In the genomic region with DNA sequence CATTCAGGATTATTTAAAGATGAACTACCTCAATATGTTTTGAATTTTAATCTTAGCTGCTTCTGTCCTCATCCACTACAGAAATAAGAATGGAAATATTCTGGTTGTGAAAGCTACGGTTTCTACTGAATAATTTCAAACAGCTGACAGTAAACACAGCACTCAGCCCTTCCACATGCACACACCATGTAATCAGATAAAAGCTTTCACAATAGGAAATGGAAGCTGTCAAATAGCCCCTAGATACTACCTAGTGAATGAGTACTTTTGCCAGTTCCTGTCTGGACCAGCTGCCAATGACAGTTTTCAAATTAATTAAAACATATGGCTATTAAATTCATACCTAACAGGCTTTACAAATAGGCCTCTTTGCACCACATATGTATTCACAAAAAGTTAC, we compare ENCODE assay signal across 11 cellular contexts.
DNase-seq lines count a peak whose midpoint lies in the region; ATAC-seq and TF ChIP-seq lines count a peak whose summit lies in the region.
"Had no signal": no experiment of that assay in that cellular context is flagged by ENCODE, and none has a peak within 500 bp of the region (broad histone marks: within the 10 kb centered on the region; RNA-seq: fewer than 3 reads in every experiment).

No MANE protein-coding gene starts in this region.

- H3K27me3 ChIP-seq in lower lobe of right lung (ENCODE audit: low read depth) (no peaks in the 10 kb centered on the region), uterus (no peaks in the 10 kb centered on the region)

- intact Hi-C loops in lower lobe of right lung (cut with DNase I) (no loop called here), uterus (cut with DNase I; ENCODE audit: low total_unique reads) (no loop called here)

- TF ChIP-seq CTCF in lower lobe of right lung (IDR thresholded peaks at IDR 0.05) = no peak
- TF ChIP-seq CTCF in uterus (IDR thresholded peaks at IDR 0.05) = no peak

- ATAC-seq in HG03571 (IDR thresholded peaks at IDR 0.05; ENCODE audit: unreplicated experiment) (peak; percentile 79), lower lobe of right lung (peak; percentile 41 to 51), HG03457 (IDR thresholded peaks at IDR 0.05; ENCODE audit: unreplicated experiment) (no peak)
- ATAC-seq: GM23338, T-cell had no signal

- TF ChIP-seq POLR2A in uterus (IDR thresholded peaks at IDR 0.05) = no peak

- no peak overlapping the region for H3K27ac ChIP-seq in lower lobe of right lung
- no peak overlapping the region for H3K27ac ChIP-seq in uterus
- H3K27ac ChIP-seq: 22Rv1 had no signal

- H3K4me3 ChIP-seq in lower lobe of right lung (no peak overlapping the region), uterus (no peak overlapping the region)
- H3K4me3 ChIP-seq: GM23338 had no signal

- H3K36me3 ChIP-seq in lower lobe of right lung (no peaks in the 10 kb centered on the region), uterus (no peaks in the 10 kb centered on the region)

- H3K4me1 ChIP-seq in lower lobe of right lung = peaks cover 14% of the 10 kb centered on the region
- no peaks in the 10 kb centered on the region for H3K4me1 ChIP-seq in uterus

- peak; percentile 59 for DNase-seq in DMS 273 (lab: John Stamatoyannopoulos, UW; ENCODE audit: unreplicated experiment)
- DNase-seq in DMS 273 treated with DMSO at 0.1 percent for 48 hours (lab: John Stamatoyannopoulos, UW) = no peak
- peak; percentile 68 for DNase-seq in OCI-M1 (lab: John Stamatoyannopoulos, UW)
- no peak for DNase-seq in lower lobe of right lung
- DNase-seq in middle frontal gyrus (ENCODE audit: extremely low spot score, low spot score) = no peak
- DNase-seq in uterus = no peak
- DNase-seq: T-cell had no signal

- H3K9me3 ChIP-seq in lower lobe of right lung (no peaks in the 10 kb centered on the region), uterus (no peaks in the 10 kb centered on the region)

Comparison
In these comparisons a context has a peak if more than half of its experiments do, and no peak if none do; other contexts are left out.
1. DNase-seq: peak in DMS 273 (single experiment) and OCI-M1 (single experiment); none in DMS 273 treated with DMSO at 0.1 percent for 48 hours (single experiment), lower lobe of right lung (single experiment), middle frontal gyrus (single experiment) and uterus (0 of 2).